Comparison of ENCODE assay signal across 7 cellular contexts in genomic region chr1:147935296-147935695, GRCh38. TPM values are rescaled to one million over a fixed set of nuclear protein-coding genes. Genes with fewer than 3 reads are reported as not detected.
"Had no signal": no experiment of that assay in that cellular context is flagged by ENCODE, and none has a peak within 500 bp of the region (broad histone marks: within the 10 kb centered on the region; RNA-seq: fewer than 3 reads in every experiment).

No MANE protein-coding gene starts in this region.

RNA-seq across cellular contexts. Expression of gene GJA8, which starts 32.7 kb away (rescaled TPM):
- total RNA-seq: GM23248, GM23338, H1, H4, H7, H9, HFFc6 had no signal
- polyA plus RNA-seq: GM23248, GM23338, H1 had no signal
